ENCODE assay signal across 18 cellular contexts in genomic region chr5:35838370-35839042, GRCh38.
DNase-seq lines count a peak whose midpoint lies in the region; ATAC-seq and TF ChIP-seq lines count a peak whose summit lies in the region.
"Had no signal": no experiment of that assay in that cellular context is flagged by ENCODE, and none has a peak within 500 bp of the region (broad histone marks: within the 10 kb centered on the region; RNA-seq: fewer than 3 reads in every experiment).

No MANE protein-coding gene starts in this region.

- no peaks in the 10 kb centered on the region for H3K36me3 ChIP-seq in RWPE2 (ENCODE audit: low read depth)
- H3K36me3 ChIP-seq in brain microvascular endothelial cell (replicated peaks), result no peaks in the 10 kb centered on the region

- H3K27ac Mint-ChIP-seq in activated naive CD4-positive, alpha-beta T cell treated with anti-CD3 and anti-CD28 coated beads, Interleukin-2, amount 50 U/mL, for 24 hours, result peak overlapping the region; percentile 96
- peak overlapping the region; percentile 99 for H3K27ac Mint-ChIP-seq in activated naive CD8-positive, alpha-beta T cell treated with anti-CD3 and anti-CD28 coated beads, Interleukin-2, amount 50 U/mL, for 24 hours
- H3K27ac Mint-ChIP-seq: memory B cell had no signal

- peak overlapping the region; percentile 80 for H3K4me3 Mint-ChIP-seq in activated naive CD4-positive, alpha-beta T cell treated with anti-CD3 and anti-CD28 coated beads, Interleukin-2, amount 50 U/mL, for 24 hours
- peak overlapping the region; percentile 30 for H3K4me3 Mint-ChIP-seq in activated naive CD8-positive, alpha-beta T cell treated with anti-CD3 and anti-CD28 coated beads, Interleukin-2, amount 50 U/mL, for 24 hours
- H3K4me3 Mint-ChIP-seq: memory B cell, neural crest cell had no signal

- peaks cover 10% of the 10 kb centered on the region for H3K9me3 ChIP-seq in RWPE2 (ENCODE audit: severe bottlenecking)

- TF ChIP-seq CTCF in RWPE2 (IDR thresholded peaks at IDR 0.05; ENCODE audit: poor library complexity, severe bottlenecking) (no peak), brain microvascular endothelial cell (IDR thresholded peaks at IDR 0.05; ENCODE audit: low read depth, low read length, missing control alignments) (no peak)

- H3K27me3 ChIP-seq in RWPE2 (ENCODE audit: insufficient read depth, poor library complexity, severe bottlenecking), result no peaks in the 10 kb centered on the region
- H3K27me3 ChIP-seq in brain microvascular endothelial cell (replicated peaks), result no peaks in the 10 kb centered on the region

- no peaks in the 10 kb centered on the region for H3K27me3 Mint-ChIP-seq in activated naive CD4-positive, alpha-beta T cell treated with anti-CD3 and anti-CD28 coated beads, Interleukin-2, amount 50 U/mL, for 24 hours
- no peaks in the 10 kb centered on the region for H3K27me3 Mint-ChIP-seq in activated naive CD8-positive, alpha-beta T cell treated with anti-CD3 and anti-CD28 coated beads, Interleukin-2, amount 50 U/mL, for 24 hours
- H3K27me3 Mint-ChIP-seq: memory B cell had no signal

- H3K36me3 Mint-ChIP-seq in activated naive CD4-positive, alpha-beta T cell treated with anti-CD3 and anti-CD28 coated beads, Interleukin-2, amount 50 U/mL, for 24 hours, result peaks cover 13% of the 10 kb centered on the region
- peaks cover 20% of the 10 kb centered on the region for H3K36me3 Mint-ChIP-seq in activated naive CD8-positive, alpha-beta T cell treated with anti-CD3 and anti-CD28 coated beads, Interleukin-2, amount 50 U/mL, for 24 hours (ENCODE audit: low read depth)
- H3K36me3 Mint-ChIP-seq: memory B cell had no signal

- in situ Hi-C loops in brain microvascular endothelial cell (cut with HindIII; ENCODE audit: low pct_ligation_motif_present, low sequenced_read_pairs), result no loop called here

- H3K4me3 ChIP-seq in RWPE2 (ENCODE audit: severe bottlenecking), result no peak overlapping the region
- H3K4me3 ChIP-seq in brain microvascular endothelial cell (ENCODE audit: low read depth, low read length), result no peak overlapping the region
- H3K4me3 ChIP-seq: hepatocyte had no signal

- H3K4me1 ChIP-seq in RWPE2 (ENCODE audit: insufficient read depth, poor library complexity, severe bottlenecking), result peaks cover 6% of the 10 kb centered on the region

- DNase-seq in activated naive CD4-positive, alpha-beta T cell treated with Interleukin-2 at 50 U/mL for 16 hours, result no peak
- DNase-seq in RWPE2 (ENCODE audit: low spot score) (no peak), superior temporal gyrus (ENCODE audit: extremely low spot score) (peak; percentile 28), NCI-H2081 treated with DMSO at 0.1 percent for 48 hours (lab: John Stamatoyannopoulos, UW) (no peak), brain microvascular endothelial cell (no peak)
- DNase-seq in activated naive CD8-positive, alpha-beta T cell treated with anti-CD3 and anti-CD28 coated beads, Interleukin-2, amount 50 U/mL, for 24 hours, result peak; percentile 55
- DNase-seq: activated CD8-positive, alpha-beta memory T cell treated with anti-CD3 and anti-CD28 coated beads, Interleukin-2, amount 50 U/mL, for 48 hours; cerebellar nuclear complex; COR-L47; NK-92 treated with Interleukin-12 subunit alpha and Interleukin-12 subunit beta, amount 100 ng/mL, for 24 hours; retina had no signal

- no peak overlapping the region for H3K27ac ChIP-seq in RWPE2 (ENCODE audit: poor library complexity, severe bottlenecking)
- no peak overlapping the region for H3K27ac ChIP-seq in brain microvascular endothelial cell
- H3K27ac ChIP-seq: hepatocyte, RWPE1 had no signal

- peak; percentile 49; the same call in 1 of the 3 replicates for ATAC-seq in RWPE2 (ENCODE audit: low read depth)
- peak; percentile 83 for ATAC-seq in activated naive CD8-positive, alpha-beta T cell treated with anti-CD3 and anti-CD28 coated beads, Interleukin-2, amount 50 U/mL, for 24 hours
- ATAC-seq in HG03175 (IDR thresholded peaks at IDR 0.05; ENCODE audit: unreplicated experiment), result no peak
- ATAC-seq: HCT116 had no signal

- peaks cover 81% of the 10 kb centered on the region for H3K4me1 Mint-ChIP-seq in activated naive CD4-positive, alpha-beta T cell treated with anti-CD3 and anti-CD28 coated beads, Interleukin-2, amount 50 U/mL, for 24 hours
- peaks cover 80% of the 10 kb centered on the region for H3K4me1 Mint-ChIP-seq in activated naive CD8-positive, alpha-beta T cell treated with anti-CD3 and anti-CD28 coated beads, Interleukin-2, amount 50 U/mL, for 24 hours
- H3K4me1 Mint-ChIP-seq: memory B cell, neural crest cell had no signal

- H3K9me3 Mint-ChIP-seq in activated naive CD4-positive, alpha-beta T cell treated with anti-CD3 and anti-CD28 coated beads, Interleukin-2, amount 50 U/mL, for 24 hours, result peaks cover 4% of the 10 kb centered on the region
- H3K9me3 Mint-ChIP-seq in activated naive CD8-positive, alpha-beta T cell treated with anti-CD3 and anti-CD28 coated beads, Interleukin-2, amount 50 U/mL, for 24 hours, result peaks cover 11% of the 10 kb centered on the region
- H3K9me3 Mint-ChIP-seq: memory B cell had no signal

Comparison
In these comparisons a context has a peak if more than half of its experiments do, and no peak if none do; other contexts are left out.
1. DNase-seq: peak in activated naive CD8-positive, alpha-beta T cell treated with anti-CD3 and anti-CD28 coated beads, Interleukin-2, amount 50 U/mL, for 24 hours (single experiment) and superior temporal gyrus (single experiment); none in activated naive CD4-positive, alpha-beta T cell treated with Interleukin-2 at 50 U/mL for 16 hours (single experiment), RWPE2 (single experiment), NCI-H2081 treated with DMSO at 0.1 percent for 48 hours (single experiment) and brain microvascular endothelial cell (single experiment).